In genomic region chr5:38607396-38607795, GRCh38 we compare ENCODE assay signal across 12 cellular contexts. TPM values are rescaled to one million over a fixed set of nuclear protein-coding genes. Genes with fewer than 3 reads are reported as not detected.
DNase-seq lines count a peak whose midpoint lies in the region; ATAC-seq and TF ChIP-seq lines count a peak whose summit lies in the region.
"Had no signal": no experiment of that assay in that cellular context is flagged by ENCODE, and none has a peak within 500 bp of the region (broad histone marks: within the 10 kb centered on the region; RNA-seq: fewer than 3 reads in every experiment).

No MANE protein-coding gene starts in this region.

- POLR2A ChIA-PET in PC-9 (lab: Charles Lee; ENCODE audit: unreplicated experiment) = interaction anchor here (0.7 kb wide), 2 partner anchors 10 to 53 kb away, joined by 3 read pairs; no protein-coding TSS in a partner anchor

- CTCF ChIA-PET in PC-9 (lab: Charles Lee) = interaction anchor here (0.7 to 2.5 kb wide), 5 partner anchors 8 to 166 kb away, joined by 3 to 9 read pairs (median 4); no protein-coding TSS in a partner anchor

- BruUV-seq in PC-9 (replicated peaks; lab: Mats Ljungman, UMichigan) = no TSS peak

- H3K4me2 ChIP-seq in PC-9 = peak overlapping the region; percentile 39

- H3K4me1 ChIP-seq in PC-9 (replicated peaks; ENCODE audit: insufficient read depth) (peaks cover 26% of the 10 kb centered on the region), psoas muscle (peaks cover 28% of the 10 kb centered on the region)
- H3K4me1 ChIP-seq: HAP-1 had no signal

- no peak overlapping the region for H3K4me3 ChIP-seq in PC-9
- peak overlapping the region; percentile 10 for H3K4me3 ChIP-seq in psoas muscle
- H3K4me3 ChIP-seq: HAP-1 had no signal

- TF ChIP-seq CTCF in PC-9 (conservative IDR thresholded peaks at IDR 0.05) (no peak), psoas muscle (IDR thresholded peaks at IDR 0.05) (no peak)

- in situ Hi-C loops in ACHN (cut with HindIII; ENCODE audit: low pct_ligation_motif_present, low pct_unique_long_range_greater_than_20kb, low sequenced_read_pairs) = no loop called here

- no peaks in the 10 kb centered on the region for H3K79me2 ChIP-seq in PC-9 (ENCODE audit: low read depth)

- DNase-seq in GM03348 (ENCODE audit: low spot score) = peak; percentile 53
- peak; percentile 59 to 60 for DNase-seq in PC-9
- DNase-seq in fibroblast of gingiva (ENCODE audit: low read depth) = peak; percentile 95
- DNase-seq in psoas muscle = no peak
- no peak for DNase-seq in GM19238 (ENCODE audit: insufficient read length, low spot score)
- DNase-seq in ACHN = no peak
- DNase-seq: NCI-H2081 treated with DMSO at 0.1 percent for 48 hours; stimulated activated CD4-positive, alpha-beta T cell treated with anti-CD3 and anti-CD28 coated beads, Interleukin-15, amount 100 ng/mL, for 24 hours; stimulated activated naive CD8-positive, alpha-beta T cell treated with anti-CD3 and anti-CD28 coated beads, Interleukin-15, Interleukin-2, amounts not matched to agents 100 U/mL and 50 U/mL, for 24 hours had no signal

- no peaks in the 10 kb centered on the region for H3K36me3 ChIP-seq in PC-9 (ENCODE audit: low read depth)
- H3K36me3 ChIP-seq in psoas muscle (ENCODE audit: insufficient read depth in 1 of 2, low read depth in 1 of 2) = no peaks in the 10 kb centered on the region
- H3K36me3 ChIP-seq: HAP-1 had no signal

- H3K27ac ChIP-seq in PC-9 (peak overlapping the region; percentile 33; the same call in 1 of the 2 replicates), psoas muscle (peak overlapping the region; percentile 71)

- H3K9me3 ChIP-seq in PC-9 (ENCODE audit: insufficient read depth, low read depth) = no peaks in the 10 kb centered on the region
- no peaks in the 10 kb centered on the region for H3K9me3 ChIP-seq in psoas muscle
- H3K9me3 ChIP-seq: HAP-1 had no signal

- 22 to 34% (median 23%) methylated on average over 3 of the region's 3 CpGs for WGBS in psoas muscle, 3 donors

- no peaks in the 10 kb centered on the region for H4K20me1 ChIP-seq in PC-9 (ENCODE audit: insufficient read depth)

- no peaks in the 10 kb centered on the region for H3K9me2 ChIP-seq in PC-9 (ENCODE audit: insufficient read depth)

- peak; percentile 81 to 94 (median 92) for ATAC-seq in psoas muscle
- ATAC-seq in GM21737 (IDR thresholded peaks at IDR 0.05; ENCODE audit: unreplicated experiment) = no peak
- no peak for ATAC-seq in HG03039 (IDR thresholded peaks at IDR 0.05; ENCODE audit: unreplicated experiment)
- ATAC-seq: stimulated activated naive CD8-positive, alpha-beta T cell treated with anti-CD3 and anti-CD28 coated beads, Interleukin-15, Interleukin-2, amounts not matched to agents 100 U/mL and 50 U/mL, for 24 hours had no signal

- H3K27me3 ChIP-seq in PC-9 (ENCODE audit: insufficient read depth, low read depth) (no peaks in the 10 kb centered on the region), psoas muscle (ENCODE audit: insufficient read depth in 3 of 3, low read length in 2 of 3) (no peaks in the 10 kb centered on the region)

- H3F3A ChIP-seq in PC-9 (ENCODE audit: insufficient read depth, low read depth) = peaks cover 21% of the 10 kb centered on the region; the same call in 1 of the 2 replicates

- intact Hi-C loops in PC-9 (cut with micrococcal nuclease; ENCODE audit: unreplicated experiment) = loop anchor here (1.0 kb wide), 1 partner anchor 8 kb away; no protein-coding TSS in a partner anchor
- intact Hi-C loops in psoas muscle (cut with DNase I) = no loop called here

- no peak overlapping the region for H2AFZ ChIP-seq in PC-9

RNA-seq across cellular contexts. Expression of gene LIFR, which starts 51.0 kb away (rescaled TPM):
- 22.0 and 28.6 TPM in 2 replicates for total RNA-seq in PC-9 (2021)
- 10 to 100 TPM; 28.9 to 74.5 (median 57.1) TPM for total RNA-seq in psoas muscle
- polyA plus RNA-seq in psoas muscle = 10 to 100 TPM; 10.1 to 27.4 (median 10.4) TPM

Comparison
In these comparisons a context has a peak if more than half of its experiments do, and no peak if none do; other contexts are left out.
1. DNase-seq: peak in GM03348 (single experiment), PC-9 (2 of 2) and fibroblast of gingiva (single experiment); none in psoas muscle (0 of 2), GM19238 (single experiment) and ACHN (single experiment).
2. ATAC-seq: peak in psoas muscle (4 of 4); none in GM21737 (single experiment) and HG03039 (single experiment).